In genomic region chr14:70357985-70358384, GRCh38 we compare ENCODE assay signal across 11 cellular contexts. TPM values are rescaled to one million over a fixed set of nuclear protein-coding genes. Genes with fewer than 3 reads are reported as not detected.
A peak's percentile ranks its signal among the peaks of the same experiment; 100 is the strongest.
DNase-seq lines count a peak whose midpoint lies in the region; TF ChIP-seq lines count a peak whose summit lies in the region.
"Had no signal": no experiment of that assay in that cellular context is flagged by ENCODE, and none has a peak within 500 bp of the region (broad histone marks: within the 10 kb centered on the region; RNA-seq: fewer than 3 reads in every experiment).

No MANE protein-coding gene starts in this region.

- H3K4me1 ChIP-seq in BLaER1 (peaks cover 27% of the 10 kb centered on the region), H9 (ENCODE audit: insufficient read depth, low read length) (no peaks in the 10 kb centered on the region), mesenchymal stem cell (ENCODE audit: control insufficient read depth, insufficient read depth, low read depth, low read length) (peaks cover 2% of the 10 kb centered on the region), HAP-1 (no peaks in the 10 kb centered on the region; the same call in 1 of the 2 replicates)

- no peak overlapping the region for H2AFZ ChIP-seq in H9 (ENCODE audit: low read length)
- H2AFZ ChIP-seq in mesenchymal stem cell (ENCODE audit: low read depth, low read length) = no peak overlapping the region

- H3K27ac Mint-ChIP-seq in H9 = no peak overlapping the region
- no peak overlapping the region for H3K27ac Mint-ChIP-seq in activated naive CD8-positive, alpha-beta T cell treated with anti-CD3 and anti-CD28 coated beads for 36 hours

- peaks cover 43% of the 10 kb centered on the region for H4K20me1 ChIP-seq in BLaER1
- H4K20me1 ChIP-seq in H9 (ENCODE audit: control insufficient read depth, insufficient read depth, insufficient read length) = no peaks in the 10 kb centered on the region

- no CpG with 5 or more reads among the region's 4 CpGs for WGBS in H9 (ENCODE audit: extremely low coverage, insufficient read length, low lambda C conversion rate)
- 90% methylated on average over 2 of the region's 4 CpGs for WGBS in mesenchymal stem cell

- no peak overlapping the region for H2BK20ac ChIP-seq in H9 (ENCODE audit: low read depth, low read length, poor library complexity, severe bottlenecking)

- H3K18ac ChIP-seq in H9 (ENCODE audit: insufficient read length, low read depth, low read length) (no peak overlapping the region), mesenchymal stem cell (ENCODE audit: low read depth in 1 of 2, low read length in 2 of 2) (no peak overlapping the region)

- no peaks in the 10 kb centered on the region for H3K23me2 ChIP-seq in H9 (ENCODE audit: insufficient read length, low read depth, low read length, poor library complexity, severe bottlenecking)

- H3K79me1 ChIP-seq in H9 (ENCODE audit: insufficient read depth, low read depth, low read length, poor library complexity, severe bottlenecking) = peaks cover 12% of the 10 kb centered on the region
- peaks cover 2% of the 10 kb centered on the region for H3K79me1 ChIP-seq in mesenchymal stem cell (replicated peaks; ENCODE audit: low read length, poor library complexity, severe bottlenecking)

- H3K4ac ChIP-seq in H9 (ENCODE audit: low read depth, low read length) (no peak overlapping the region), mesenchymal stem cell (ENCODE audit: low read depth in 1 of 2, low read length in 2 of 2) (no peak overlapping the region)

- no peak overlapping the region for H2BK120ac ChIP-seq in H9 (ENCODE audit: low read depth, low read length, poor library complexity, severe bottlenecking)
- H2BK120ac ChIP-seq in mesenchymal stem cell (ENCODE audit: low read depth, low read length) = no peak overlapping the region

- peaks cover 20% of the 10 kb centered on the region for H3K27me3 Mint-ChIP-seq in H9 (ENCODE audit: low read depth)
- H3K27me3 Mint-ChIP-seq in activated naive CD8-positive, alpha-beta T cell treated with anti-CD3 and anti-CD28 coated beads for 36 hours = no peaks in the 10 kb centered on the region

- H3K14ac ChIP-seq in H9 (ENCODE audit: insufficient read depth, low read length) (no peak overlapping the region), mesenchymal stem cell (ENCODE audit: low read length in 2 of 2) (no peak overlapping the region)

- TF ChIP-seq CTCF in H9 (conservative IDR thresholded peaks at IDR 0.05) = no peak

- H4K8ac ChIP-seq in H9 (replicated peaks; ENCODE audit: insufficient read length, low read depth, low read length) (no peak overlapping the region), mesenchymal stem cell (ENCODE audit: low read length) (no peak overlapping the region)

- no peak overlapping the region for H3K56ac ChIP-seq in H9 (ENCODE audit: insufficient read length, low read depth, low read length)

- H2BK5ac ChIP-seq in H9 (ENCODE audit: insufficient read length, low read length) (no peak overlapping the region), mesenchymal stem cell (ENCODE audit: low read depth, low read length, poor library complexity, severe bottlenecking) (no peak overlapping the region)

- peak overlapping the region; percentile 41 to 69 for H3K4me3 Mint-ChIP-seq in H9
- peak overlapping the region; percentile 71 for H3K4me3 Mint-ChIP-seq in activated naive CD8-positive, alpha-beta T cell treated with anti-CD3 and anti-CD28 coated beads for 36 hours

- H2BK15ac ChIP-seq in H9 (ENCODE audit: low read depth, low read length) (no peak overlapping the region), mesenchymal stem cell (ENCODE audit: low read depth, poor library complexity, severe bottlenecking) (no peak overlapping the region)

- H3K9ac ChIP-seq in BLaER1 (no peak overlapping the region), H9 (ENCODE audit: extremely low read depth, insufficient read length, low read length) (no peak overlapping the region), mesenchymal stem cell (ENCODE audit: low read length) (peak overlapping the region; percentile 95)

- H4K91ac ChIP-seq in H9 (ENCODE audit: insufficient read length, low read depth, low read length) (no peak overlapping the region), mesenchymal stem cell (ENCODE audit: low read length) (no peak overlapping the region)

- H3K27ac ChIP-seq in BLaER1 (no peak overlapping the region), H9 (ENCODE audit: insufficient read length, low read depth, low read length) (no peak overlapping the region), mesenchymal stem cell (ENCODE audit: low read length, poor library complexity, severe bottlenecking) (no peak overlapping the region)

- H3K4me3 ChIP-seq in BLaER1 (peak overlapping the region; percentile 91), mesenchymal stem cell (ENCODE audit: insufficient read depth in 1 of 2, low read depth in 1 of 2, low read length in 2 of 2) (peak overlapping the region in 1 of 2 experiments; percentile 98), H7 (ENCODE audit: insufficient read depth, low read depth, low read length) (no peak overlapping the region), HAP-1 (no peak overlapping the region)

- no peak overlapping the region for H3T11ph ChIP-seq in H9 (ENCODE audit: low read length)

- peaks cover 16 to 17% of the 10 kb centered on the region in 2 experiments for H3K4me1 Mint-ChIP-seq in H9
- peaks cover 29% of the 10 kb centered on the region for H3K4me1 Mint-ChIP-seq in activated naive CD8-positive, alpha-beta T cell treated with anti-CD3 and anti-CD28 coated beads for 36 hours

- peaks cover 27% of the 10 kb centered on the region; the same call in 1 of the 2 replicates for H3K79me2 ChIP-seq in H9 (ENCODE audit: insufficient read depth, low read length)

- H3K36me3 Mint-ChIP-seq in H9 (ENCODE audit: insufficient read depth in 1 of 3, low read depth in 3 of 3) = peaks cover 0 to 10% (median 6%) of the 10 kb centered on the region in 3 experiments; a peak in 3 of 7 replicates
- peaks cover 24% of the 10 kb centered on the region for H3K36me3 Mint-ChIP-seq in activated naive CD8-positive, alpha-beta T cell treated with anti-CD3 and anti-CD28 coated beads for 36 hours

- no peak overlapping the region for H4K5ac ChIP-seq in H9 (ENCODE audit: insufficient read length, low read depth, low read length)

- H3K27me3 ChIP-seq in BLaER1 (no peaks in the 10 kb centered on the region), H9 (ENCODE audit: insufficient read depth, low read length) (no peaks in the 10 kb centered on the region), mesenchymal stem cell (ENCODE audit: control insufficient read depth in 1 of 2, insufficient read depth in 1 of 2, low read length in 2 of 2) (no peaks in the 10 kb centered on the region), H7 (ENCODE audit: control insufficient read depth, insufficient read depth, low read length) (no peaks in the 10 kb centered on the region), HAP-1 (ENCODE audit: low read depth) (no peaks in the 10 kb centered on the region)
- H3K27me3 ChIP-seq: uterus had no signal

- H3K9me3 Mint-ChIP-seq in H9 = peaks cover 0 to 4% of the 10 kb centered on the region in 2 experiments; a peak in 1 of 5 replicates
- peaks cover 5% of the 10 kb centered on the region for H3K9me3 Mint-ChIP-seq in activated naive CD8-positive, alpha-beta T cell treated with anti-CD3 and anti-CD28 coated beads for 36 hours

- no peak overlapping the region for H2AK5ac ChIP-seq in H9 (ENCODE audit: insufficient read length, low read length)
- H2AK5ac ChIP-seq in mesenchymal stem cell (ENCODE audit: low read length, severe bottlenecking) = no peak overlapping the region

- in situ Hi-C loops in HAP-1 (cut with MboI; ENCODE audit: low sequenced_read_pairs) = no loop called here

- no peak overlapping the region for H3K23ac ChIP-seq in H9 (ENCODE audit: insufficient read length, low read depth, low read length)
- no peak overlapping the region for H3K23ac ChIP-seq in mesenchymal stem cell (ENCODE audit: low read length in 2 of 2)

- H3K9me3 ChIP-seq in BLaER1 (peaks cover 7% of the 10 kb centered on the region; the same call in 1 of the 2 replicates), H9 (ENCODE audit: control insufficient read depth, low read depth, low read length) (no peaks in the 10 kb centered on the region), mesenchymal stem cell (ENCODE audit: control insufficient read depth, low read length) (no peaks in the 10 kb centered on the region), HAP-1 (peaks cover 4% of the 10 kb centered on the region; the same call in 1 of the 2 replicates)
- H3K9me3 ChIP-seq: uterus had no signal

- DNase-seq in H9 (no peak), mesenchymal stem cell (no peak), NCI-H2081 (lab: John Stamatoyannopoulos, UW) (no peak), H7 (no peak), medulla oblongata (ENCODE audit: extremely low spot score) (no peak), HAP-1 (ENCODE audit: low spot score in 2 of 2) (no peak)
- DNase-seq in activated naive CD8-positive, alpha-beta T cell treated with anti-CD3 and anti-CD28 coated beads for 36 hours = no peak
- DNase-seq: NCI-H1930, nucleus accumbens, uterus had no signal

- H2BK12ac ChIP-seq in H9 (ENCODE audit: insufficient read length, low read depth, low read length) = no peak overlapping the region
- no peak overlapping the region for H2BK12ac ChIP-seq in mesenchymal stem cell (ENCODE audit: low read length in 2 of 2)

- peaks cover 15% of the 10 kb centered on the region for H3K36me3 ChIP-seq in BLaER1
- no peaks in the 10 kb centered on the region for H3K36me3 ChIP-seq in mesenchymal stem cell (ENCODE audit: control insufficient read depth in 1 of 2, insufficient read depth in 2 of 2, low read depth in 1 of 2, low read length in 2 of 2)
- H3K36me3 ChIP-seq in H7 (replicated peaks; ENCODE audit: control insufficient read depth, insufficient read depth, low read length) = no peaks in the 10 kb centered on the region
- H3K36me3 ChIP-seq in HAP-1 (replicated peaks) = no peaks in the 10 kb centered on the region
- H3K36me3 ChIP-seq: uterus had no signal

- H3K4me2 ChIP-seq in BLaER1 (peak overlapping the region; percentile 78), H9 (ENCODE audit: insufficient read depth, insufficient read length, low read length) (no peak overlapping the region), mesenchymal stem cell (ENCODE audit: low read length, poor library complexity, severe bottlenecking) (peak overlapping the region; percentile 26)

RNA-seq across cellular contexts. Expression of gene COX16, which starts 1.5 kb away (rescaled TPM):
- 68.2 and 74.9 TPM in 2 replicates for total RNA-seq in H9 (2021)
- total RNA-seq in activated naive CD8-positive, alpha-beta T cell treated with anti-CD3 and anti-CD28 coated beads for 36 hours = 10 to 100 TPM; 72.7 to 79.5 TPM
- polyA plus RNA-seq in mesenchymal stem cell (2013, experiment 1 of 2) = 73.9 TPM
- polyA plus RNA-seq in mesenchymal stem cell (2013, experiment 2 of 2) = 80.3 TPM
- 33.9 and 34.0 TPM in 2 replicates for total RNA-seq in H7 (2014; rRNA removed; shearing (Covaris generic))

RNA-seq across cellular contexts. Expression of gene SYNJ2BP, which starts 58.9 kb away (rescaled TPM):
- 24.9 and 26.6 TPM in 2 replicates for total RNA-seq in H9 (2021)
- 1 to 10 TPM; 7.3 to 7.8 TPM for total RNA-seq in activated naive CD8-positive, alpha-beta T cell treated with anti-CD3 and anti-CD28 coated beads for 36 hours
- polyA plus RNA-seq in mesenchymal stem cell (2013, experiment 1 of 2) = 21.1 TPM
- 20.2 TPM for polyA plus RNA-seq in mesenchymal stem cell (2013, experiment 2 of 2)
- total RNA-seq in H7 (2014; rRNA removed; shearing (Covaris generic)) = 14.5 and 16.8 TPM in 2 replicates
